19 cellular contexts compared by ENCODE assay signal in genomic region chr1:226495716-226496115, GRCh38. TPM values are rescaled to one million over a fixed set of nuclear protein-coding genes. Genes with fewer than 3 reads are reported as not detected.
"Had no signal": no experiment of that assay in that cellular context is flagged by ENCODE, and none has a peak within 500 bp of the region (broad histone marks: within the 10 kb centered on the region; RNA-seq: fewer than 3 reads in every experiment).

No MANE protein-coding gene starts in this region.

- H3K4me1 Mint-ChIP-seq: central memory CD8-positive, alpha-beta T cell had no signal

- H3K4me3 ChIP-seq: heart left ventricle, suprapubic skin had no signal

- FAIRE-seq: frontal cortex had no signal

- H3K36me3 ChIP-seq: heart left ventricle, suprapubic skin had no signal

- H3K27ac Mint-ChIP-seq: activated T-cell treated with anti-CD3 and anti-CD28 coated beads, Interleukin-2, amount 50 U/mL, for 24 hours; naive thymus-derived CD8-positive, alpha-beta T cell had no signal

- H3K27me3 Mint-ChIP-seq: activated T-cell treated with anti-CD3 and anti-CD28 coated beads, Interleukin-2, amount 50 U/mL, for 24 hours; central memory CD8-positive, alpha-beta T cell had no signal

- H3K4me3 Mint-ChIP-seq: activated T-cell treated with anti-CD3 and anti-CD28 coated beads, Interleukin-2, amount 50 U/mL, for 24 hours; central memory CD8-positive, alpha-beta T cell; naive thymus-derived CD8-positive, alpha-beta T cell had no signal

- DNase-seq: activated CD4-positive, alpha-beta T cell treated with anti-CD3 and anti-CD28 coated beads for 1 hour; activated CD4-positive, alpha-beta T cell treated with anti-CD3 and anti-CD28 coated beads, Interleukin-2, amount 50 U/mL, for 48 hours; activated effector memory CD4-positive, alpha-beta T cell treated with Interleukin-2 at 50 U/mL for 16 hours; activated naive CD4-positive, alpha-beta T cell treated with anti-CD3 and anti-CD28 coated beads, Interleukin-2, amount 50 U/mL, for 16 hours; activated T-cell treated with anti-CD3 and anti-CD28 coated beads, Interleukin-2, amount 50 U/mL, for 24 hours; cortex of kidney; effector memory CD4-positive, alpha-beta T cell; heart left ventricle; naive thymus-derived CD8-positive, alpha-beta T cell; stimulated activated CD4-positive, alpha-beta T cell treated with anti-CD3 and anti-CD28 coated beads, Interleukin-15, amount 100 ng/mL, for 24 hours; stimulated activated CD4-positive, alpha-beta T cell treated with anti-CD3 and anti-CD28 coated beads, Interleukin-4, amount 100 ng/mL, for 1 hour; stimulated activated naive CD4-positive, alpha-beta T cell; T-helper 1 cell; trophoblast cell had no signal

- H3K9me3 Mint-ChIP-seq: activated T-cell treated with anti-CD3 and anti-CD28 coated beads, Interleukin-2, amount 50 U/mL, for 24 hours; central memory CD8-positive, alpha-beta T cell had no signal

- H3K27ac ChIP-seq: heart left ventricle, suprapubic skin, VCaP had no signal

- H3K9me3 ChIP-seq: suprapubic skin had no signal

- H3K4me1 ChIP-seq: heart left ventricle, suprapubic skin had no signal

- H3K36me3 Mint-ChIP-seq: naive thymus-derived CD8-positive, alpha-beta T cell had no signal

- H3K27me3 ChIP-seq: heart left ventricle, suprapubic skin had no signal

RNA-seq across cellular contexts. Expression of gene STUM, which starts 52.8 kb away (rescaled TPM):
- total RNA-seq: fibroblast of lung had no signal
- polyA plus RNA-seq: naive thymus-derived CD8-positive, alpha-beta T cell had no signal
